ENCODE assay signal across 8 cellular contexts in the genomic region with DNA sequence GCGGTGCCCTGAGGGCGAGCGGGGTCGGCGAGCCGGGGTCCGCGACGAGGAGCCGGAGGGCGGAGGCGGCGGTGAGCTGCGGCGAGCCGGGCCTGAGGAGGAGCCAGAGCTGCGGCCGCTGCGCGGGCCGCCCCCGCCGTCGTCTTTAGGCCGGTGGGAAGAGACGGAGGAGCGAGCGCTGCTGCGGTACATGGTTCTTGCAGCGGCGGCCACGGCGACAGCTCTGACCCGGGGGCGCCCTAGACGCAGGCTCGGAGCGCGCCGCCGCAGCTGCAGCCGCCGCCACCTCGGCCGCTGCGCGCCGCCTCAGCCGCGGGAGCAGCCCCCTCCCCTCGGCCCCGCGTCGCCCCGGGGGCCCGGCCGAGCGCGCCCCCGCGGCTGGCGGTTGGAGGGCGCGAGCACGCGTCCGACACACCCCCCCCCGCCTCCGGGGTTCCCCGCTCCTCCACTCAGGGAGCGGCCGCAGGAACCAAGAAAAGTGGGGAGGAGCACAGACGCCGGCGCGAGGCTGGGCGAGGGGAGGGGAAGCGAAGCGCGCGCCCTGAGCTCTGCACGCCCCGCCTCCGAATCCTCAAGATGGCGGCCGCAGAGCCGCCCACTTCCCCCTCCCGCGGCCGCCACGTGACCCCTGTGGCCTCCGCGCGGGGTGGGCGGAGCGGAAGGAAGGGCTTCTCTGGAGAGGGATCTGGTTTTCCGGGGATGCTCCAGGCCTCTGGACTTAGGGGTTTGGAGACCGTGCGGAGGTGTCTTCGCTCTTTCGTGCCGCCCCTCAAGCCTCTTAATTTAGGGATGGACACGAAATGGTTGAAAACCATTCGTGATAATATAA. TPM values are rescaled to one million over a fixed set of nuclear protein-coding genes. Genes with fewer than 3 reads are reported as not detected.
A peak's percentile ranks its signal among the peaks of the same experiment; 100 is the strongest.
DNase-seq lines count a peak whose midpoint lies in the region; ATAC-seq and TF ChIP-seq lines count a peak whose summit lies in the region.

A gene with protein sequence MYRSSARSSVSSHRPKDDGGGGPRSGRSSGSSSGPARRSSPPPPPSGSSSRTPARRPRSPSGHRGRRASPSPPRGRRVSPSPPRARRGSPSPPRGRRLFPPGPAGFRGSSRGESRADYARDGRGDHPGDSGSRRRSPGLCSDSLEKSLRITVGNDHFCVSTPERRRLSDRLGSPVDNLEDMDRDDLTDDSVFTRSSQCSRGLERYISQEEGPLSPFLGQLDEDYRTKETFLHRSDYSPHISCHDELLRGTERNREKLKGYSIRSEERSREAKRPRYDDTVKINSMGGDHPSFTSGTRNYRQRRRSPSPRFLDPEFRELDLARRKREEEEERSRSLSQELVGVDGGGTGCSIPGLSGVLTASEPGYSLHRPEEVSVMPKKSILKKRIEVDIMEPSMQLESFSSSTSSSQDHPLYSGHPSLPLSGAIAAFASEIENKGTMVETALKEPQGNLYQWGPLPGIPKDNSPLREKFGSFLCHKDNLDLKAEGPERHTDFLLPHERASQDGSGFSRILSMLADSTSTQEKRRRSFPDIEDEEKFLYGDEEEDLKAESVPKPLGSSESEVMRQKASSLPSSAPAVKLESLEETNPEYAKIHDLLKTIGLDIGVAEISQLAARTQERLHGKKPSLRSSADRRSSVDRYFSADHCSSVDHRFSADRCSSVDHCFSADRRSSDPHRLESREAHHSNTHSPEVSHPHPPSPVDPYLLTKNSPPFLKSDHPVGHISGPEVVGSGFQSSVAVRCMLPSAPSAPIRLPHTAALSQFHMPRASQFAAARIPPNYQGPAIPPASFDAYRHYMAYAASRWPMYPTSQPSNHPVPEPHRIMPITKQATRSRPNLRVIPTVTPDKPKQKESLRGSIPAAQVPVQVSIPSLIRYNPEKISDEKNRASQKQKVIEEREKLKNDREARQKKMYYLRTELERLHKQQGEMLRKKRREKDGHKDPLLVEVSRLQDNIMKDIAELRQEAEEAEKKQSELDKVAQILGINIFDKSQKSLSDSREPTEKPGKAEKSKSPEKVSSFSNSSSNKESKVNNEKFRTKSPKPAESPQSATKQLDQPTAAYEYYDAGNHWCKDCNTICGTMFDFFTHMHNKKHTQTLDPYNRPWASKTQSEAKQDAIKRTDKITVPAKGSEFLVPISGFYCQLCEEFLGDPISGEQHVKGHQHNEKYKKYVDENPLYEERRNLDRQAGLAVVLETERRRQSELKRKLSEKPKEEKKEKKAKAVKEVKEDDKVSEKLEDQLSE (N-terminal part only) (minus strand): TSS at position 474 of the 829 bp plus-strand sequence. CDS start 282 bp downstream, at position 192.

- H3K27ac Mint-ChIP-seq in activated T-helper 1 cell treated with anti-CD3 and anti-CD28 coated beads, Interleukin-12 subunit alpha, Interleukin-12 subunit beta, Interleukin-2, Interleukin-4 antibody, amounts not matched to agents 30 ng/mL and 10 ng/mL and 1 ng/mL, durations not matched to agents 14 hours and 24 hours and 36 hours, result peak within 1 kb of the TSS; percentile 91
- peak within 1 kb of the TSS; percentile 71 to 99 (median 98) for H3K27ac Mint-ChIP-seq in naive B cell
- H3K27ac Mint-ChIP-seq in stimulated activated effector memory CD8-positive, alpha-beta T cell treated with anti-CD3 and anti-CD28 coated beads, Interleukin-12 subunit alpha, Interleukin-12 subunit beta, amount 100 ng/mL, for 72 hours, result peak within 1 kb of the TSS; percentile 96

- peak within 1 kb of the TSS; percentile 85 for H3K4me2 ChIP-seq in DOHH2 (ENCODE audit: low read length)

- no peaks in the 10 kb centered on the region for H3K9me3 Mint-ChIP-seq in activated T-helper 1 cell treated with anti-CD3 and anti-CD28 coated beads, Interleukin-12 subunit alpha, Interleukin-12 subunit beta, Interleukin-2, Interleukin-4 antibody, amounts not matched to agents 30 ng/mL and 10 ng/mL and 1 ng/mL, durations not matched to agents 14 hours and 24 hours and 36 hours
- no peaks in the 10 kb centered on the region for H3K9me3 Mint-ChIP-seq in naive B cell
- H3K9me3 Mint-ChIP-seq in stimulated activated effector memory CD8-positive, alpha-beta T cell treated with anti-CD3 and anti-CD28 coated beads, Interleukin-12 subunit alpha, Interleukin-12 subunit beta, amount 100 ng/mL, for 72 hours, result no peaks in the 10 kb centered on the region

- H4K20me1 ChIP-seq in DOHH2 (ENCODE audit: control insufficient read depth, insufficient read depth, low read depth, low read length), result 0 out of 2 replicates have a peak, but pooled peaks cover 11% of the 10 kb centered on the region

- H3K4me3 ChIP-seq in DOHH2 (ENCODE audit: low read length) (peak within 1 kb of the TSS; percentile 96), LNCaP clone FGC (ENCODE audit: low read depth, low read length) (peak within 1 kb of the TSS; percentile 62)

- H3K27ac ChIP-seq in DOHH2 (ENCODE audit: low read depth, low read length), result peak within 1 kb of the TSS; percentile 99

- H3K4me1 ChIP-seq in DOHH2 (ENCODE audit: control insufficient read depth, low read length), result peaks cover 79% of the 10 kb centered on the region

- intact Hi-C loops in activated T-helper 1 cell treated with anti-CD3 and anti-CD28 coated beads, Interleukin-12 subunit alpha, Interleukin-12 subunit beta, Interleukin-2, Interleukin-4 antibody, amounts not matched to agents 30 ng/mL and 10 ng/mL and 1 ng/mL, durations not matched to agents 14 hours and 24 hours and 36 hours (cut with micrococcal nuclease), result loop anchor here (1.0 kb wide), 9 partner anchors 14 to 623 kb away; a partner anchor contains a TSS

- H3K4me3 Mint-ChIP-seq in activated T-helper 1 cell treated with anti-CD3 and anti-CD28 coated beads, Interleukin-12 subunit alpha, Interleukin-12 subunit beta, Interleukin-2, Interleukin-4 antibody, amounts not matched to agents 30 ng/mL and 10 ng/mL and 1 ng/mL, durations not matched to agents 14 hours and 24 hours and 36 hours, result peak within 1 kb of the TSS; percentile 86
- H3K4me3 Mint-ChIP-seq in naive B cell, result peak within 1 kb of the TSS; percentile 69 to 99 (median 93)
- peak within 1 kb of the TSS; percentile 78 for H3K4me3 Mint-ChIP-seq in stimulated activated effector memory CD8-positive, alpha-beta T cell treated with anti-CD3 and anti-CD28 coated beads, Interleukin-12 subunit alpha, Interleukin-12 subunit beta, amount 100 ng/mL, for 72 hours

- H3F3A ChIP-seq in DOHH2 (ENCODE audit: control insufficient read depth, insufficient read depth), result peaks cover 37% of the 10 kb centered on the region

- H3K36me3 Mint-ChIP-seq in activated T-helper 1 cell treated with anti-CD3 and anti-CD28 coated beads, Interleukin-12 subunit alpha, Interleukin-12 subunit beta, Interleukin-2, Interleukin-4 antibody, amounts not matched to agents 30 ng/mL and 10 ng/mL and 1 ng/mL, durations not matched to agents 14 hours and 24 hours and 36 hours (ENCODE audit: low read depth), result peaks cover 13% of the 10 kb centered on the region
- peaks cover 8 to 12% of the 10 kb centered on the region in 2 donors for H3K36me3 Mint-ChIP-seq in naive B cell
- peaks cover 28% of the 10 kb centered on the region for H3K36me3 Mint-ChIP-seq in stimulated activated effector memory CD8-positive, alpha-beta T cell treated with anti-CD3 and anti-CD28 coated beads, Interleukin-12 subunit alpha, Interleukin-12 subunit beta, amount 100 ng/mL, for 72 hours

- no peaks in the 10 kb centered on the region for H3K27me3 ChIP-seq in DOHH2 (ENCODE audit: control insufficient read depth, low read length)

- peaks cover 45% of the 10 kb centered on the region for H3K36me3 ChIP-seq in DOHH2 (ENCODE audit: control insufficient read depth, low read length)

- H3K79me2 ChIP-seq in DOHH2 (ENCODE audit: control insufficient read depth, low read length), result peaks cover 54% of the 10 kb centered on the region

- peak; percentile 82 to 84 for ATAC-seq in naive B cell (ENCODE audit: low read depth in 2 of 2)
- ATAC-seq in stimulated activated effector memory CD8-positive, alpha-beta T cell treated with anti-CD3 and anti-CD28 coated beads, Interleukin-12 subunit alpha, Interleukin-12 subunit beta, amount 100 ng/mL, for 72 hours, result peak; percentile 95

- peaks cover 2% of the 10 kb centered on the region for H3K27me3 Mint-ChIP-seq in activated T-helper 1 cell treated with anti-CD3 and anti-CD28 coated beads, Interleukin-12 subunit alpha, Interleukin-12 subunit beta, Interleukin-2, Interleukin-4 antibody, amounts not matched to agents 30 ng/mL and 10 ng/mL and 1 ng/mL, durations not matched to agents 14 hours and 24 hours and 36 hours (ENCODE audit: insufficient read depth)
- H3K27me3 Mint-ChIP-seq in naive B cell, result no peaks in the 10 kb centered on the region

- TF ChIP-seq CTCF in DOHH2 (IDR thresholded peaks at IDR 0.05; ENCODE audit: low read depth, low read length, poor library complexity, severe bottlenecking) (no peak), LNCaP clone FGC (IDR thresholded peaks at IDR 0.05; ENCODE audit: control insufficient read depth, extremely low read depth, insufficient read depth) (no peak)

- DNase-seq in GOT3 (lab: John Stamatoyannopoulos, UW), result peak; percentile 77
- DNase-seq in LNCaP clone FGC (ENCODE audit: low read depth), result peak; percentile 76
- peak; percentile 98 for DNase-seq in RPMI8226
- DNase-seq in activated T-helper 1 cell treated with anti-CD3 and anti-CD28 coated beads, Interleukin-12 subunit alpha, Interleukin-12 subunit beta, Interleukin-2, Interleukin-4 antibody, amounts not matched to agents 30 ng/mL and 10 ng/mL and 1 ng/mL, durations not matched to agents 14 hours and 24 hours and 36 hours (ENCODE audit: low spot score), result peak; percentile 93
- DNase-seq in fibroblast of gingiva (ENCODE audit: low read depth), result peak; percentile 97
- peak; percentile 94 for DNase-seq in naive B cell
- peak; percentile 88 to 96 for DNase-seq in stimulated activated effector memory CD8-positive, alpha-beta T cell treated with anti-CD3 and anti-CD28 coated beads, Interleukin-12 subunit alpha, Interleukin-12 subunit beta, amount 100 ng/mL, for 72 hours (ENCODE audit: low spot score in 2 of 2)

- H3K4me1 Mint-ChIP-seq in activated T-helper 1 cell treated with anti-CD3 and anti-CD28 coated beads, Interleukin-12 subunit alpha, Interleukin-12 subunit beta, Interleukin-2, Interleukin-4 antibody, amounts not matched to agents 30 ng/mL and 10 ng/mL and 1 ng/mL, durations not matched to agents 14 hours and 24 hours and 36 hours (ENCODE audit: low read depth), result peaks cover 36% of the 10 kb centered on the region
- H3K4me1 Mint-ChIP-seq in naive B cell, result peaks cover 56 to 80% (median 72%) of the 10 kb centered on the region in 3 donors
- peaks cover 47% of the 10 kb centered on the region for H3K4me1 Mint-ChIP-seq in stimulated activated effector memory CD8-positive, alpha-beta T cell treated with anti-CD3 and anti-CD28 coated beads, Interleukin-12 subunit alpha, Interleukin-12 subunit beta, amount 100 ng/mL, for 72 hours

- no peaks in the 10 kb centered on the region for H3K9me3 ChIP-seq in DOHH2 (ENCODE audit: control insufficient read depth, insufficient read depth, low read length)

- no peaks in the 10 kb centered on the region for H3K9me2 ChIP-seq in DOHH2 (replicated peaks; ENCODE audit: control insufficient read depth, low read length)

RNA-seq across cellular contexts. Expression of the gene that starts here (rescaled TPM):
- total RNA-seq in activated T-helper 1 cell treated with anti-CD3 and anti-CD28 coated beads, Interleukin-12 subunit alpha, Interleukin-12 subunit beta, Interleukin-2, Interleukin-4 antibody, amounts not matched to agents 30 ng/mL and 10 ng/mL and 1 ng/mL, durations not matched to agents 14 hours and 24 hours and 36 hours, result 9.1 and 9.7 TPM in 2 replicates
- 100 to 1,000 TPM in 1 of 6 donors, 10 to 100 TPM in 5; 25.2 to 105 (median 43.4) TPM for polyA plus RNA-seq in naive B cell (ENCODE audit: low read depth in 6 of 6)

Comparison
In these comparisons a context has a peak if more than half of its experiments do, and no peak if none do; other contexts are left out.
1. Peak in every context shown above with its lines: DNase-seq, ATAC-seq, H3K4me3 ChIP-seq and H3K27ac ChIP-seq.